8 cellular contexts compared by ENCODE assay signal in genomic region chr2:159249955-159250723, GRCh38. TPM values are rescaled to one million over a fixed set of nuclear protein-coding genes. Genes with fewer than 3 reads are reported as not detected.
DNase-seq lines count a peak whose midpoint lies in the region; ATAC-seq and TF ChIP-seq lines count a peak whose summit lies in the region.

No MANE protein-coding gene starts in this region.

- peak; percentile 51 for ATAC-seq in HG02571 (IDR thresholded peaks at IDR 0.05; ENCODE audit: unreplicated experiment)
- ATAC-seq in activated CD8-positive, alpha-beta memory T cell treated with anti-CD3 and anti-CD28 coated beads, Interleukin-2, amount 10 ng/mL, durations not matched to agents 7 days and 5 days = no peak

- peaks cover 10% of the 10 kb centered on the region for H3K9me3 Mint-ChIP-seq in nephron
- no peaks in the 10 kb centered on the region for H3K9me3 Mint-ChIP-seq in activated CD8-positive, alpha-beta memory T cell treated with anti-CD3 and anti-CD28 coated beads, Interleukin-2, amount 10 ng/mL, durations not matched to agents 7 days and 5 days (ENCODE audit: low read depth)

- no peaks in the 10 kb centered on the region for H3K27me3 Mint-ChIP-seq in nephron (ENCODE audit: low read depth)
- H3K27me3 Mint-ChIP-seq in activated CD8-positive, alpha-beta memory T cell treated with anti-CD3 and anti-CD28 coated beads, Interleukin-2, amount 10 ng/mL, durations not matched to agents 7 days and 5 days = no peaks in the 10 kb centered on the region

- CTCF ChIA-PET in activated CD8-positive, alpha-beta memory T cell treated with anti-CD3 and anti-CD28 coated beads, Interleukin-2, amount 10 ng/mL, durations not matched to agents 7 days and 5 days (lab: Charles Lee) = interaction anchor here (0.7 kb wide), 1 partner anchor 26 kb away, joined by 3 read pairs; no protein-coding TSS in a partner anchor

- H3K4me3 Mint-ChIP-seq in nephron = no peak overlapping the region
- no peak overlapping the region for H3K4me3 Mint-ChIP-seq in activated CD8-positive, alpha-beta memory T cell treated with anti-CD3 and anti-CD28 coated beads, Interleukin-2, amount 10 ng/mL, durations not matched to agents 7 days and 5 days

- no peaks in the 10 kb centered on the region for H3K4me1 Mint-ChIP-seq in nephron
- H3K4me1 Mint-ChIP-seq in activated CD8-positive, alpha-beta memory T cell treated with anti-CD3 and anti-CD28 coated beads, Interleukin-2, amount 10 ng/mL, durations not matched to agents 7 days and 5 days = peaks cover 6% of the 10 kb centered on the region

- peak overlapping the region in 2 of 3 experiments; percentile 16 to 55 for H3K27ac Mint-ChIP-seq in nephron
- no peak overlapping the region for H3K27ac Mint-ChIP-seq in activated CD8-positive, alpha-beta memory T cell treated with anti-CD3 and anti-CD28 coated beads, Interleukin-2, amount 10 ng/mL, durations not matched to agents 7 days and 5 days

- TF ChIP-seq CTCF in epithelial cell of esophagus (IDR thresholded peaks at IDR 0.05; ENCODE audit: insufficient read depth, low read depth, low read length, missing control alignments) (no peak), nephron (IDR thresholded peaks at IDR 0.05; ENCODE audit: unreplicated experiment in 3 of 3) (no peak)

- peak; percentile 85 for DNase-seq in EH (ENCODE audit: low read depth)
- DNase-seq in NOMO-1 (lab: John Stamatoyannopoulos, UW; ENCODE audit: unreplicated experiment in 2 of 2) = peak; percentile 76 to 90
- DNase-seq in epithelial cell of esophagus (ENCODE audit: low read depth) = peak; percentile 94
- DNase-seq in T-helper 1 cell = no peak
- no peak for DNase-seq in activated CD8-positive, alpha-beta memory T cell treated with anti-CD3 and anti-CD28 coated beads, Interleukin-2, amount 10 ng/mL, durations not matched to agents 7 days and 5 days
- DNase-seq in 8988T = no peak

- peaks cover 66% of the 10 kb centered on the region for H3K36me3 Mint-ChIP-seq in nephron (ENCODE audit: low read depth)
- H3K36me3 Mint-ChIP-seq in activated CD8-positive, alpha-beta memory T cell treated with anti-CD3 and anti-CD28 coated beads, Interleukin-2, amount 10 ng/mL, durations not matched to agents 7 days and 5 days = peaks cover 21% of the 10 kb centered on the region

- H3K4me3 ChIP-seq in epithelial cell of esophagus (ENCODE audit: low read length) = no peak overlapping the region

RNA-seq across cellular contexts. Expression of gene WDSUB1, which starts 36.4 kb away (rescaled TPM):
- total RNA-seq in activated CD8-positive, alpha-beta memory T cell treated with anti-CD3 and anti-CD28 coated beads, Interleukin-2, amount 10 ng/mL, durations not matched to agents 7 days and 5 days = 1 to 10 TPM; 4.8 to 5.1 TPM

Comparison
In these comparisons a context has a peak if more than half of its experiments do, and no peak if none do; other contexts are left out.
1. DNase-seq: peak in EH (single experiment), NOMO-1 (2 of 2) and epithelial cell of esophagus (single experiment); none in T-helper 1 cell (0 of 5), activated CD8-positive, alpha-beta memory T cell treated with anti-CD3 and anti-CD28 coated beads, Interleukin-2, amount 10 ng/mL, durations not matched to agents 7 days and 5 days (single experiment) and 8988T (single experiment).